Comparison of ENCODE assay signal across 18 cellular contexts in the genomic region with DNA sequence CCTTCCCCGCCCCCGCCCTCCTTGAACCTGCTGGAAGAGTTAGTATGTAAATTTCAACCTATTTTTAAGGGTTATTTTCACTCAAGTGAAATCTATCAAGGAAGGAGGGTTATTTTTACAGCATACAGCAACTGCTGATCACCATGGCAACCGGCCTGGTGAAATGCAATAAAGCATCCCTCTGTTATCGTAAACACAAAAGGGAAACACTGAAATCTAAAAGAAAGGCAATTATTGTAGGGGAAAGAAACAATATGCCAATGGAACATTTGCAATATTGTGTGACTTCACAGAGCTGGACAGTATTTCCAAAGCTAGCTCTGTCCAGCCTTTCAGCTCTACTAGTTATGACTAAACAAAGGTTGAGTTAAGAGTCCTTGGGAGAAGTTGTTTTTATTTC.
A peak's percentile ranks its signal among the peaks of the same experiment; 100 is the strongest.
DNase-seq lines count a peak whose midpoint lies in the region; FAIRE-seq and TF ChIP-seq lines count a peak whose summit lies in the region.
"Had no signal": no experiment of that assay in that cellular context is flagged by ENCODE, and none has a peak within 500 bp of the region (broad histone marks: within the 10 kb centered on the region; RNA-seq: fewer than 3 reads in every experiment).

No MANE protein-coding gene starts in this region.

- peaks cover 8 to 27% (median 20%) of the 10 kb centered on the region in 5 experiments for H3K9me3 Mint-ChIP-seq in brain

- H3K27me3 Mint-ChIP-seq in brain: no peaks in the 10 kb centered on the region
- H3K27me3 Mint-ChIP-seq: activated naive CD8-positive, alpha-beta T cell treated with anti-CD3 and anti-CD28 coated beads, Interleukin-2, amount 10 ng/mL, durations not matched to agents 7 days and 5 days had no signal

- peak; percentile 61 for FAIRE-seq in D721Med (lab: Jason Lieb, UNC)
- FAIRE-seq: kidney had no signal

- no peaks in the 10 kb centered on the region for H3K36me3 Mint-ChIP-seq in brain
- H3K36me3 Mint-ChIP-seq: activated naive CD8-positive, alpha-beta T cell treated with anti-CD3 and anti-CD28 coated beads, Interleukin-2, amount 10 ng/mL, durations not matched to agents 7 days and 5 days; neural progenitor cell had no signal

- peak; percentile 69 for DNase-seq in Ammon's horn (ENCODE audit: low spot score)
- DNase-seq in D721Med (ENCODE audit: insufficient read length, low spot score): no peak
- DNase-seq in medulla oblongata (ENCODE audit: extremely low spot score): peak; percentile 66
- DNase-seq in NCI-H2196 (lab: John Stamatoyannopoulos, UW; ENCODE audit: unreplicated experiment): no peak
- DNase-seq in activated naive CD4-positive, alpha-beta T cell treated with Interleukin-2 at 50 U/mL for 16 hours: no peak
- DNase-seq in KG1 (lab: John Stamatoyannopoulos, UW): no peak
- DNase-seq: activated CD4-positive, alpha-beta T cell treated with anti-CD3 and anti-CD28 coated beads for 4 hours; activated effector memory CD4-positive, alpha-beta T cell treated with anti-CD3 and anti-CD28 coated beads, Interleukin-2, amount 50 U/mL, for 16 hours; activated naive CD8-positive, alpha-beta T cell treated with anti-CD3 and anti-CD28 coated beads, Interleukin-2, amount 10 ng/mL, durations not matched to agents 7 days and 5 days; GOT3; kidney; NCI-H1694 treated with DMSO at 0.1 percent for 48 hours; NCI-H446 treated with DMSO at 0.1 percent for 48 hours; right lobe of liver; stimulated activated CD4-positive, alpha-beta T cell treated with anti-CD3 and anti-CD28 coated beads, Interleukin-4, amount 100 ng/mL, for 1 hour; upper lobe of right lung had no signal

- peak overlapping the region in 2 of 5 experiments; percentile 18 to 48 for H3K4me3 Mint-ChIP-seq in brain
- H3K4me3 Mint-ChIP-seq: activated naive CD8-positive, alpha-beta T cell treated with anti-CD3 and anti-CD28 coated beads, Interleukin-2, amount 10 ng/mL, durations not matched to agents 7 days and 5 days; neural progenitor cell had no signal

- TF ChIP-seq CTCF in D721Med (IDR thresholded peaks at IDR 0.05; ENCODE audit: insufficient read depth, missing control alignments) (no peak), brain (conservative IDR thresholded peaks at IDR 0.05) (no peak)

- H3K27ac Mint-ChIP-seq in brain: peak overlapping the region in 4 of 5 experiments; percentile 10 to 92 (median 84)
- H3K27ac Mint-ChIP-seq: activated naive CD8-positive, alpha-beta T cell treated with anti-CD3 and anti-CD28 coated beads, Interleukin-2, amount 10 ng/mL, durations not matched to agents 7 days and 5 days; neural progenitor cell had no signal

- peaks cover 25% of the 10 kb centered on the region for H3K4me1 Mint-ChIP-seq in brain
- H3K4me1 Mint-ChIP-seq: activated naive CD8-positive, alpha-beta T cell treated with anti-CD3 and anti-CD28 coated beads, Interleukin-2, amount 10 ng/mL, durations not matched to agents 7 days and 5 days had no signal

Comparison
In these comparisons a context has a peak if more than half of its experiments do, and no peak if none do; other contexts are left out.
1. DNase-seq: peak in Ammon's horn (single experiment) and medulla oblongata (single experiment); none in D721Med (single experiment), NCI-H2196 (single experiment), activated naive CD4-positive, alpha-beta T cell treated with Interleukin-2 at 50 U/mL for 16 hours (single experiment) and KG1 (single experiment).